Comparison of ENCODE assay signal across 1 cellular context in genomic region chr7:142377567-142377966, GRCh38.
TF ChIP-seq lines count a peak whose summit lies in the region.

No MANE protein-coding gene starts in this region.

TF ChIP-seq in neural cell, 6 proteins besides CTCF, POLR2A, EP300 and RAD21 (continued from another document):
- no peak for TF ChIP-seq REST (IDR thresholded peaks at IDR 0.05; ENCODE audit: borderline replicate concordance)
